ENCODE assay signal across 1 cellular context in genomic region chr11:130218501-130218900, GRCh38.
TF ChIP-seq lines count a peak whose summit lies in the region.

No MANE protein-coding gene starts in this region.

TF ChIP-seq in WTC11, 78 proteins besides CTCF, POLR2A, EP300 and RAD21 (continued from another document):
- TF ChIP-seq IRF1 (CRISPR knock-in tag; IDR thresholded peaks at IDR 0.05) = no peak
- no peak for TF ChIP-seq HMGA2 (CRISPR knock-in tag; IDR thresholded peaks at IDR 0.05)
- TF ChIP-seq E2F1 (CRISPR knock-in tag; IDR thresholded peaks at IDR 0.05) = no peak
